Comparison of ENCODE assay signal across 7 cellular contexts in genomic region chr9:127735530-127736176, GRCh38. TPM values are rescaled to one million over a fixed set of nuclear protein-coding genes. Genes with fewer than 3 reads are reported as not detected.
DNase-seq lines count a peak whose midpoint lies in the region; ATAC-seq and TF ChIP-seq lines count a peak whose summit lies in the region.

No MANE protein-coding gene starts in this region.

- TF ChIP-seq CTCF in gastrocnemius medialis (IDR thresholded peaks at IDR 0.05 in 4 of 5, conservative IDR thresholded peaks at IDR 0.05 in 1 of 5), result no peak

- peak; percentile 13 for ATAC-seq in GM19328 (IDR thresholded peaks at IDR 0.05; ENCODE audit: unreplicated experiment)
- ATAC-seq in HG03108 (IDR thresholded peaks at IDR 0.05; ENCODE audit: unreplicated experiment), result peak; percentile 8
- no peak for ATAC-seq in central memory CD8-positive, alpha-beta T cell (replicated peaks; ENCODE audit: extremely low read depth, poor library complexity, severe bottlenecking)
- ATAC-seq in gastrocnemius medialis, result no peak
- no peak for ATAC-seq in HG03442 (IDR thresholded peaks at IDR 0.05; ENCODE audit: unreplicated experiment)

- peaks cover 8% of the 10 kb centered on the region for H3K4me1 Mint-ChIP-seq in central memory CD8-positive, alpha-beta T cell

- no peaks in the 10 kb centered on the region for H3K27me3 ChIP-seq in gastrocnemius medialis

- H3K9me3 ChIP-seq in gastrocnemius medialis, result no peaks in the 10 kb centered on the region

- DNase-seq in central memory CD8-positive, alpha-beta T cell (ENCODE audit: low spot score in 2 of 2), result no peak
- DNase-seq in gastrocnemius medialis (no peak), HEK293T (ENCODE audit: extremely low spot score) (no peak)
- no peak for DNase-seq in stimulated activated naive CD4-positive, alpha-beta T cell (lab: John Stamatoyannopoulos, UW)

- H3K36me3 Mint-ChIP-seq in central memory CD8-positive, alpha-beta T cell (ENCODE audit: insufficient read depth), result peaks cover 25% of the 10 kb centered on the region

- POLR2A ChIA-PET in HEK293T (lab: Yijun Ruan, JAX), result interaction anchor here (0.7 to 1.5 kb wide), 13 partner anchors 9 to 232 kb away, joined by 3 to 9 read pairs (median 4); partner anchors contain the start of genes CDK9 and PTRH1

- peaks cover 0 to 18% of the 10 kb centered on the region in 2 donors for H3K36me3 ChIP-seq in gastrocnemius medialis

- peaks cover 20 to 28% of the 10 kb centered on the region in 2 donors for H3K4me1 ChIP-seq in gastrocnemius medialis

- no peaks in the 10 kb centered on the region for H3K9me3 Mint-ChIP-seq in central memory CD8-positive, alpha-beta T cell

- H3K4me3 ChIP-seq in gastrocnemius medialis, result peak overlapping the region in 1 of 4 donors; percentile 69

- peak overlapping the region; percentile 98 for H3K27ac Mint-ChIP-seq in central memory CD8-positive, alpha-beta T cell (ENCODE audit: low read depth)

- intact Hi-C loops in gastrocnemius medialis (cut with DNase I; ENCODE audit: low total_unique reads), result loop anchor here (1.0 to 2.0 kb wide), 6 partner anchors 36 to 186 kb away; partner anchors contain the start of genes ST6GALNAC4 and STXBP1

- in situ Hi-C loops in gastrocnemius medialis (cut with MboI; ENCODE audit: low sequenced_read_pairs in 4 of 4), result loop anchor here (5.0 to 10.0 kb wide), 7 partner anchors 47 to 231 kb away; partner anchors contain the start of gene CDK9 (in 1 of the 4)

- H3K27me3 Mint-ChIP-seq in central memory CD8-positive, alpha-beta T cell, result no peaks in the 10 kb centered on the region

- CTCF ChIA-PET in HEK293T (lab: Yijun Ruan, JAX), result interaction anchor here (0.7 to 2.7 kb wide), 6 partner anchors 36 to 193 kb away, joined by 3 to 14 read pairs (median 7); no protein-coding TSS in a partner anchor

- TF ChIP-seq POLR2A in gastrocnemius medialis (IDR thresholded peaks at IDR 0.05), result no peak

- H3K27ac ChIP-seq in gastrocnemius medialis, result peak overlapping the region; percentile 35 to 93 (median 62)

- peak overlapping the region; percentile 77 for H3K4me3 Mint-ChIP-seq in central memory CD8-positive, alpha-beta T cell

TF ChIP-seq in HEK293T, 16 proteins besides CTCF, POLR2A, EP300 and RAD21:
- TF ChIP-seq CTBP1 (IDR thresholded peaks at IDR 0.05; ENCODE audit: borderline replicate concordance) (no peak), FOXK2 (IDR thresholded peaks at IDR 0.05) (no peak), TARDBP (IDR thresholded peaks at IDR 0.05) (no peak), ARNT (IDR thresholded peaks at IDR 0.05) (no peak), ELF4 (IDR thresholded peaks at IDR 0.05) (no peak), SP1 (IDR thresholded peaks at IDR 0.05) (no peak), L3MBTL2 (conservative IDR thresholded peaks at IDR 0.05) (no peak), FOXA1 (IDR thresholded peaks at IDR 0.05) (no peak), PKNOX1 (IDR thresholded peaks at IDR 0.05) (no peak), ZNF384 (IDR thresholded peaks at IDR 0.05) (no peak)

RNA-seq across cellular contexts. Expression of gene TOR2A, which starts 0.6 kb away (rescaled TPM):
- total RNA-seq in gastrocnemius medialis, result 10 to 100 TPM in 2 of 4 donors, 1 to 10 TPM in 2; 3.2 to 10.6 (median 9.6) TPM

RNA-seq across cellular contexts. Expression of gene TTC16, which starts 19.8 kb away (rescaled TPM):
- total RNA-seq in gastrocnemius medialis, result not detected

RNA-seq across cellular contexts. Expression of gene PTRH1, which starts 20.2 kb away (rescaled TPM):
- 10 to 100 TPM; 16.9 to 38.6 (median 26.3) TPM for total RNA-seq in gastrocnemius medialis

RNA-seq across cellular contexts. Expression of gene CFAP157, which starts 28.9 kb away (rescaled TPM):
- total RNA-seq in gastrocnemius medialis, result not detected

RNA-seq across cellular contexts. Expression of gene SH2D3C, which starts 42.8 kb away (rescaled TPM):
- total RNA-seq in gastrocnemius medialis, result 1 to 10 TPM; 4.7 to 8.1 (median 5.2) TPM

Comparison
In these comparisons a context has a peak if more than half of its experiments do, and no peak if none do; other contexts are left out.
1. ATAC-seq: peak in GM19328 (single experiment) and HG03108 (single experiment); none in central memory CD8-positive, alpha-beta T cell (single experiment), gastrocnemius medialis (0 of 2) and HG03442 (single experiment).